16 cellular contexts compared by ENCODE assay signal in the genomic region with DNA sequence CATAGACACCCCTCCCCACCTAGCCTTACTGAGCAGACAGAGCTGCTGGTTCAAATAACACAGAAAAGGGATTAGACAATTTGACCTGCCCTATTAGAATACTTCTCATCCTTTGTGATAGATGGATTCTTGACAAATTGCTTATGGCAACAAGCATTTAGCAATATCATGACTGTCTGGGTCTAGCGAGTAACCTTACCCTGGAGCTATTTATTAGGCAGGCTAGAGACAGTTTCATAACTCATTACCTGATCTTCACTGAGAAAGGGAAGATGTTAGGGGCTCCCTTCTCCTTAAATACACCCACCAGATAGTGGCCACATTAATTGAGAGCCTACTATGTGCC.
DNase-seq lines count a peak whose midpoint lies in the region; ATAC-seq and TF ChIP-seq lines count a peak whose summit lies in the region.
"Had no signal": no experiment of that assay in that cellular context is flagged by ENCODE, and none has a peak within 500 bp of the region (broad histone marks: within the 10 kb centered on the region; RNA-seq: fewer than 3 reads in every experiment).

No MANE protein-coding gene starts in this region.

- H3K27me3 ChIP-seq in RWPE2 (ENCODE audit: insufficient read depth, poor library complexity, severe bottlenecking) (no peaks in the 10 kb centered on the region), neural cell (ENCODE audit: insufficient read depth, low read depth, low read length) (no peaks in the 10 kb centered on the region)

- H3K27ac ChIP-seq in RWPE2 (ENCODE audit: poor library complexity, severe bottlenecking) (no peak overlapping the region), neural cell (ENCODE audit: low read length) (peak overlapping the region; percentile 26)
- H3K27ac ChIP-seq: C4-2B had no signal

- H3K9me2 ChIP-seq in neural cell (ENCODE audit: insufficient read depth, low read length): no peaks in the 10 kb centered on the region

- H3K4me3 ChIP-seq in RWPE2 (ENCODE audit: severe bottlenecking) (no peak overlapping the region), epithelial cell of esophagus (ENCODE audit: low read length) (no peak overlapping the region), neural cell (ENCODE audit: low read length) (peak overlapping the region; percentile 28)
- H3K4me3 ChIP-seq: K562 had no signal

- H3F3A ChIP-seq in neural cell (ENCODE audit: insufficient read depth, low read length, poor library complexity, severe bottlenecking): no peaks in the 10 kb centered on the region

- no peak overlapping the region for H2AFZ ChIP-seq in neural cell (ENCODE audit: low read depth, low read length)

- no peaks in the 10 kb centered on the region for H3K36me3 ChIP-seq in RWPE2 (ENCODE audit: low read depth)
- H3K36me3 ChIP-seq in neural cell (ENCODE audit: insufficient read depth, low read length): no peaks in the 10 kb centered on the region

- peak; percentile 59; the same call in 2 of the 3 replicates for ATAC-seq in RWPE2 (ENCODE audit: low read depth)
- ATAC-seq in HG03045 (IDR thresholded peaks at IDR 0.05; ENCODE audit: unreplicated experiment): no peak
- ATAC-seq: K562 had no signal

- no peak for TF ChIP-seq RAD21 in neural cell (conservative IDR thresholded peaks at IDR 0.05)

- no peak overlapping the region for H3K9ac ChIP-seq in neural cell (ENCODE audit: low read length)

- TF ChIP-seq CTCF in RWPE2 (IDR thresholded peaks at IDR 0.05; ENCODE audit: poor library complexity, severe bottlenecking): no peak
- TF ChIP-seq CTCF in epithelial cell of esophagus (IDR thresholded peaks at IDR 0.05; ENCODE audit: insufficient read depth, low read depth, low read length, missing control alignments): no peak
- TF ChIP-seq CTCF in neural cell (IDR thresholded peaks at IDR 0.05; ENCODE audit: poor library complexity, severe bottlenecking): no peak

- peak; percentile 67 for TF ChIP-seq EP300 in neural cell (conservative IDR thresholded peaks at IDR 0.05; ENCODE audit: poor library complexity, severe bottlenecking)

- H4K20me1 ChIP-seq in neural cell (ENCODE audit: insufficient read depth): no peaks in the 10 kb centered on the region

- DNase-seq in ELR (ENCODE audit: low read depth): peak; percentile 12
- no peak for DNase-seq in RWPE2 (ENCODE audit: low spot score)
- peak; percentile 75 for DNase-seq in epithelial cell of esophagus (ENCODE audit: low read depth)
- DNase-seq in NCI-H1930 (lab: John Stamatoyannopoulos, UW): no peak
- no peak for DNase-seq in NCI-H2081 (lab: John Stamatoyannopoulos, UW)
- DNase-seq: H7, HFFc6, NCI-H1694 treated with DMSO at 0.1 percent for 48 hours, NCI-H2227 treated with DMSO at 0.1 percent for 48 hours, NCI-H524, NCI-H82, SIG-M5 had no signal

- H3K4me2 ChIP-seq in neural cell (ENCODE audit: low read length): no peak overlapping the region

- H3K4me1 ChIP-seq in RWPE2 (ENCODE audit: insufficient read depth, poor library complexity, severe bottlenecking): no peaks in the 10 kb centered on the region

- peaks cover 3% of the 10 kb centered on the region for H3K9me3 ChIP-seq in RWPE2 (ENCODE audit: severe bottlenecking)
- H3K9me3 ChIP-seq in neural cell (ENCODE audit: low read length): no peaks in the 10 kb centered on the region

- no peaks in the 10 kb centered on the region for H3K79me2 ChIP-seq in neural cell (replicated peaks; ENCODE audit: insufficient read depth, low read length)

TF ChIP-seq in neural cell, 6 proteins besides CTCF, POLR2A, EP300 and RAD21:
- no peak for TF ChIP-seq EZH2 (IDR thresholded peaks at IDR 0.05; ENCODE audit: borderline replicate concordance, insufficient read depth, low read length, poor library complexity, severe bottlenecking)
- peak; percentile 43 for TF ChIP-seq POLR2AphosphoS5 (IDR thresholded peaks at IDR 0.05)
TF ChIP-seq in neural cell: peak in this region for 1.

Comparison
In these comparisons a context has a peak if more than half of its experiments do, and no peak if none do; other contexts are left out.
1. DNase-seq: peak in ELR (single experiment) and epithelial cell of esophagus (single experiment); none in RWPE2 (single experiment), NCI-H1930 (0 of 2) and NCI-H2081 (0 of 2).